Comparison of ENCODE assay signal across 11 cellular contexts in the genomic region with DNA sequence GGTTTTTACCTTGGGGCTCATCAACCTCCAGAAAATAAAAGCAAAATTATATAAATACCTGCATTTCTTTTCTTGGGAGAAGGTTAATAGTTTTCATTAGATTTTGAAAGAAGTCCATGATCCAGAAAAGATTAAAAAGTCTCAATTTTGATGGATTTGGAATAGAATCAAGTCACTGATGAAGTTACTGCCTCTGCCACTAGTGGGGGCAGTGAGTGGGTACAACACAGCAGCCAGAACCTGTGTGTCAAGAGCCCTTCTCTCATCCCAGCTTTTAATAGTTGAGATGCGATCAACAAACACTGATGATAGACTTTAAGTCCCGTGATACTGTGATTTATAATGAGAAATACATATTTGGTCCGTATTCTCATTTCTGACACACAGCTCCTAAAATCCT.
DNase-seq lines count a peak whose midpoint lies in the region; ATAC-seq and TF ChIP-seq lines count a peak whose summit lies in the region.
"Had no signal": no experiment of that assay in that cellular context is flagged by ENCODE, and none has a peak within 500 bp of the region (broad histone marks: within the 10 kb centered on the region; RNA-seq: fewer than 3 reads in every experiment).

No MANE protein-coding gene starts in this region.

- in situ Hi-C loops in GM13977 (cut with MboI; ENCODE audit: low pct_unique_long_range_greater_than_20kb, low sequenced_read_pairs, unreplicated experiment) (no loop called here), Panc1 (cut with HindIII; ENCODE audit: low pct_unique_long_range_greater_than_20kb, low sequenced_read_pairs) (no loop called here), GM13976 (cut with MboI; ENCODE audit: low sequenced_read_pairs, unreplicated experiment) (no loop called here)

- intact Hi-C loops in Panc1 (cut with micrococcal nuclease; ENCODE audit: unreplicated experiment) = no loop called here

- CTCF ChIA-PET in Panc1 (lab: Charles Lee) = no interaction called here

- no peaks in the 10 kb centered on the region for H3K9me3 ChIP-seq in BE2C
- no peaks in the 10 kb centered on the region for H3K9me3 ChIP-seq in Panc1 (ENCODE audit: control insufficient read depth, insufficient read depth, low read depth, low read length)

- POLR2A ChIA-PET in Panc1 (lab: Charles Lee) = no interaction called here

- H3K36me3 ChIP-seq in BE2C (no peaks in the 10 kb centered on the region), Panc1 (ENCODE audit: control insufficient read depth, insufficient read depth, low read length) (no peaks in the 10 kb centered on the region)

- TF ChIP-seq CTCF in BE2C (IDR thresholded peaks at IDR 0.05; ENCODE audit: low read depth, low read length) (peak; percentile 63), GM13977 (IDR thresholded peaks at IDR 0.05; ENCODE audit: extremely low read depth, insufficient read depth, missing control alignments) (peak; percentile 37), Panc1 (IDR thresholded peaks at IDR 0.05) (peak; percentile 17; the same call in 1 of the 2 replicates), foreskin keratinocyte (conservative IDR thresholded peaks at IDR 0.05) (peak; percentile 22), GM13976 (IDR thresholded peaks at IDR 0.05; ENCODE audit: borderline replicate concordance, control extremely low read depth, extremely low read depth, insufficient read depth, missing control alignments) (no peak)

- DNase-seq in BE2C (peak; percentile 23), GM13977 (ENCODE audit: low spot score) (no peak), Panc1 (ENCODE audit: low read depth, low spot score) (no peak), foreskin keratinocyte (no peak), GM13976 (ENCODE audit: low spot score) (no peak), HCEC 1CT (no peak)
- DNase-seq in stimulated activated CD4-positive, alpha-beta T cell treated with anti-CD3 and anti-CD28 coated beads, Interleukin-4, amount 100 ng/mL, for 1 hour = no peak
- DNase-seq: activated CD8-positive, alpha-beta memory T cell treated with anti-CD3 and anti-CD28 coated beads for 24 hours; activated naive CD8-positive, alpha-beta T cell treated with anti-CD3 and anti-CD28 coated beads, Interleukin-2, amount 50 U/mL, for 24 hours; NCI-H510A had no signal

- no peak overlapping the region for H3K27ac ChIP-seq in Panc1 (ENCODE audit: low read length)
- H3K27ac ChIP-seq in foreskin keratinocyte = no peak overlapping the region

- no peak overlapping the region for H3K4me3 ChIP-seq in BE2C (ENCODE audit: low read depth, low read length)
- no peak overlapping the region for H3K4me3 ChIP-seq in Panc1 (ENCODE audit: low read depth in 2 of 2, low read length in 2 of 2)

- H3K4me1 ChIP-seq in BE2C (peaks cover 8% of the 10 kb centered on the region), Panc1 (ENCODE audit: control insufficient read depth, insufficient read depth, low read length) (no peaks in the 10 kb centered on the region), foreskin keratinocyte (no peaks in the 10 kb centered on the region)

- no peaks in the 10 kb centered on the region for H3K27me3 ChIP-seq in BE2C
- H3K27me3 ChIP-seq in Panc1 (ENCODE audit: control insufficient read depth, insufficient read depth, low read length) = no peaks in the 10 kb centered on the region
- no peaks in the 10 kb centered on the region for H3K27me3 ChIP-seq in foreskin keratinocyte

- ATAC-seq in Panc1 (no peak), foreskin keratinocyte (no peak), HG03095 (IDR thresholded peaks at IDR 0.05; ENCODE audit: unreplicated experiment) (no peak)
- ATAC-seq: activated naive CD8-positive, alpha-beta T cell treated with anti-CD3 and anti-CD28 coated beads, Interleukin-2, amount 50 U/mL, for 24 hours had no signal

- no TSS peak for BruUV-seq in Panc1 (replicated peaks; lab: Mats Ljungman, UMichigan)
